28 cellular contexts compared by ENCODE assay signal in genomic region chr17:81802856-81803643, GRCh38. TPM values are rescaled to one million over a fixed set of nuclear protein-coding genes. Genes with fewer than 3 reads are reported as not detected.
A peak's percentile ranks its signal among the peaks of the same experiment; 100 is the strongest.
DNase-seq lines count a peak whose midpoint lies in the region; ATAC-seq, FAIRE-seq and TF ChIP-seq lines count a peak whose summit lies in the region.
"Had no signal": no experiment of that assay in that cellular context is flagged by ENCODE, and none has a peak within 500 bp of the region (broad histone marks: within the 10 kb centered on the region; RNA-seq: fewer than 3 reads in every experiment).

No MANE protein-coding gene starts in this region.

- no peaks in the 10 kb centered on the region for H3K9me3 ChIP-seq in RWPE2 (ENCODE audit: severe bottlenecking)
- H3K9me3 ChIP-seq in HepG2 (ENCODE audit: low read length) = no peaks in the 10 kb centered on the region
- H3K9me3 ChIP-seq in suprapubic skin = no peaks in the 10 kb centered on the region
- H3K9me3 ChIP-seq: testis had no signal

- H3K79me2 ChIP-seq in HepG2 (ENCODE audit: insufficient read depth, low read length) = no peaks in the 10 kb centered on the region

- no peaks in the 10 kb centered on the region for H3K4me1 ChIP-seq in RWPE2 (ENCODE audit: insufficient read depth, poor library complexity, severe bottlenecking)
- peaks cover 38% of the 10 kb centered on the region for H3K4me1 ChIP-seq in HepG2 (ENCODE audit: insufficient read depth, low read length)
- H3K4me1 ChIP-seq in suprapubic skin = peaks cover 21% of the 10 kb centered on the region
- H3K4me1 ChIP-seq: testis had no signal

- TF ChIP-seq RAD21 in HepG2 (CRISPR knock-in tag; IDR thresholded peaks at IDR 0.05) = no peak

- in situ Hi-C loops in HepG2 (cut with HindIII; ENCODE audit: extremely low pct_ligation_motif_present, low pct_unique_long_range_greater_than_20kb) = no loop called here

- TF ChIP-seq CTCF in RWPE2 (IDR thresholded peaks at IDR 0.05; ENCODE audit: poor library complexity, severe bottlenecking) = no peak
- TF ChIP-seq CTCF in HepG2 (CRISPR knock-in tag; IDR thresholded peaks at IDR 0.05) = no peak
- TF ChIP-seq CTCF in type B pancreatic cell (conservative IDR thresholded peaks at IDR 0.05) = no peak
- TF ChIP-seq CTCF in suprapubic skin (IDR thresholded peaks at IDR 0.05) = no peak

- no peak overlapping the region for H3K9ac ChIP-seq in HepG2 (ENCODE audit: insufficient read depth, low read depth, low read length)

- no peak for TF ChIP-seq POLR2A in HepG2 (IDR thresholded peaks at IDR 0.05; ENCODE audit: insufficient read depth in 1 of 2, low read depth in 2 of 2, low read length in 2 of 2)
- no peak for TF ChIP-seq POLR2A in suprapubic skin (IDR thresholded peaks at IDR 0.05)

- 44% methylated on average over 26 of the region's 26 CpGs for WGBS in HepG2 (ENCODE audit: low lambda C conversion rate)
- 29% methylated on average over 26 of the region's 26 CpGs for WGBS in suprapubic skin

- no peak for ATAC-seq in RWPE2 (ENCODE audit: low read depth)
- ATAC-seq in HepG2 = no peak
- ATAC-seq: activated naive CD8-positive, alpha-beta T cell treated with anti-CD3 and anti-CD28 coated beads, Interleukin-2, amount 50 U/mL, for 24 hours; activated T-helper 17 cell treated with anti-CD3 and anti-CD28 coated beads, Interleukin-2, amount 50 U/mL, for 72 hours had no signal

- H3K27ac ChIP-seq in RWPE2 (ENCODE audit: poor library complexity, severe bottlenecking) (no peak overlapping the region), HepG2 (ENCODE audit: extremely low read length, insufficient read depth, low read length) (no peak overlapping the region), suprapubic skin (no peak overlapping the region)
- H3K27ac ChIP-seq: 22Rv1, dorsolateral prefrontal cortex, SK-N-MC, testis had no signal

- no TSS peak for BruUV-seq in HepG2 (replicated peaks; lab: Mats Ljungman, UMichigan)

- peaks cover 32% of the 10 kb centered on the region for H3K27me3 Mint-ChIP-seq in T-helper 2 cell treated with Interferon-gamma antibody and Interleukin-4, amounts not matched to agents 5 μg/mL and 100 μg/mL, for 36 hours (ENCODE audit: low read depth)
- H3K27me3 Mint-ChIP-seq in type B pancreatic cell = peaks cover 64% of the 10 kb centered on the region

- TF ChIP-seq EP300 in HepG2 (IDR thresholded peaks at IDR 0.05; ENCODE audit: low read depth in 2 of 2, low read length in 2 of 2) (no peak), HepG2 (CRISPR knock-in tag; IDR thresholded peaks at IDR 0.05; ENCODE audit: borderline replicate concordance) (no peak), suprapubic skin (IDR thresholded peaks at IDR 0.05) (no peak)

- no peak overlapping the region for H2AFZ ChIP-seq in HepG2 (ENCODE audit: low read length)

- H3K36me3 Mint-ChIP-seq in T-helper 2 cell treated with Interferon-gamma antibody and Interleukin-4, amounts not matched to agents 5 μg/mL and 100 μg/mL, for 36 hours (ENCODE audit: low read depth) = no peaks in the 10 kb centered on the region
- no peaks in the 10 kb centered on the region for H3K36me3 Mint-ChIP-seq in type B pancreatic cell

- POLR2A ChIA-PET in HepG2 (lab: Yijun Ruan, JAX) = interaction anchor here (1.4 kb wide), 1 partner anchor 12 kb away, joined by 4 read pairs; no protein-coding TSS in a partner anchor

- H3K4me3 Mint-ChIP-seq in T-helper 2 cell treated with Interferon-gamma antibody and Interleukin-4, amounts not matched to agents 5 μg/mL and 100 μg/mL, for 36 hours = no peak overlapping the region
- H3K4me3 Mint-ChIP-seq in type B pancreatic cell = peak overlapping the region; percentile 69
- H3K4me3 Mint-ChIP-seq: activated naive CD8-positive, alpha-beta T cell treated with anti-CD3 and anti-CD28 coated beads, Interleukin-2, amount 50 U/mL, for 24 hours; activated T-helper 17 cell treated with anti-CD3 and anti-CD28 coated beads, Interleukin-2, amount 50 U/mL, for 72 hours had no signal

- no peak for DNase-seq in T-helper 2 cell treated with Interferon-gamma antibody and Interleukin-4, amounts not matched to agents 5 μg/mL and 100 μg/mL, for 36 hours (ENCODE audit: low spot score)
- no peak for DNase-seq in T-helper 2 cell
- peak; percentile 61 for DNase-seq in RWPE2 (ENCODE audit: low spot score)
- DNase-seq in HepG2 (ENCODE audit: low spot score) = no peak
- no peak for DNase-seq in type B pancreatic cell (ENCODE audit: extremely low spot score, unreplicated experiment)
- DNase-seq in NCI-H748 (lab: John Stamatoyannopoulos, UW; ENCODE audit: unreplicated experiment) = no peak
- no peak for DNase-seq in CD1c-positive myeloid dendritic cell (ENCODE audit: extremely low spot score)
- no peak for DNase-seq in suprapubic skin (ENCODE audit: low spot score in 2 of 2)
- DNase-seq: activated CD8-positive, alpha-beta memory T cell treated with anti-CD3 and anti-CD28 coated beads, Interleukin-2, amount 50 U/mL, for 4 hours; activated naive CD8-positive, alpha-beta T cell treated with anti-CD3 and anti-CD28 coated beads, Interleukin-2, amount 50 U/mL, for 24 hours; dorsolateral prefrontal cortex; GF-D8; mammary epithelial cell; NCI-H1092; NCI-H187 treated with DMSO at 0.1 percent for 48 hours; NCI-H526 treated with DMSO at 0.1 percent for 48 hours; retina; stimulated activated CD4-positive, alpha-beta T cell treated with anti-CD3 and anti-CD28 coated beads, Interleukin-2, amount 100 ng/mL, for 48 hours; stimulated activated naive CD4-positive, alpha-beta T cell; testis had no signal

- H3K9me3 Mint-ChIP-seq in T-helper 2 cell treated with Interferon-gamma antibody and Interleukin-4, amounts not matched to agents 5 μg/mL and 100 μg/mL, for 36 hours = no peaks in the 10 kb centered on the region
- H3K9me3 Mint-ChIP-seq in type B pancreatic cell = no peaks in the 10 kb centered on the region
- H3K9me3 Mint-ChIP-seq: activated naive CD8-positive, alpha-beta T cell treated with anti-CD3 and anti-CD28 coated beads, Interleukin-2, amount 50 U/mL, for 24 hours; activated T-helper 17 cell treated with anti-CD3 and anti-CD28 coated beads, Interleukin-2, amount 50 U/mL, for 72 hours had no signal

- H3K27ac Mint-ChIP-seq in T-helper 2 cell treated with Interferon-gamma antibody and Interleukin-4, amounts not matched to agents 5 μg/mL and 100 μg/mL, for 36 hours = peak overlapping the region; percentile 39
- H3K27ac Mint-ChIP-seq in type B pancreatic cell = no peak overlapping the region
- H3K27ac Mint-ChIP-seq: activated naive CD8-positive, alpha-beta T cell treated with anti-CD3 and anti-CD28 coated beads, Interleukin-2, amount 50 U/mL, for 24 hours; activated T-helper 17 cell treated with anti-CD3 and anti-CD28 coated beads, Interleukin-2, amount 50 U/mL, for 72 hours had no signal

- H3K27me3 ChIP-seq in RWPE2 (ENCODE audit: insufficient read depth, poor library complexity, severe bottlenecking) (peaks cover 64% of the 10 kb centered on the region), HepG2 (ENCODE audit: control insufficient read depth in 1 of 2, insufficient read depth in 2 of 2, low read length in 2 of 2) (peaks cover 22 to 82% of the 10 kb centered on the region in 2 experiments), suprapubic skin (peaks cover 85% of the 10 kb centered on the region)
- H3K27me3 ChIP-seq: testis had no signal

- CTCF ChIA-PET in HepG2 (lab: Yijun Ruan, JAX; ENCODE audit: low intra/inter-chr PET ratio, low total read pairs) = no interaction called here

- no peaks in the 10 kb centered on the region for H4K20me1 ChIP-seq in HepG2 (ENCODE audit: insufficient read depth, low read length)

- no peak overlapping the region for H3K4me3 ChIP-seq in RWPE2 (ENCODE audit: severe bottlenecking)
- no peak overlapping the region for H3K4me3 ChIP-seq in HepG2 (replicated peaks in 1 of 3; ENCODE audit: insufficient read depth in 1 of 3, low read depth in 2 of 3, low read length in 3 of 3)
- no peak overlapping the region for H3K4me3 ChIP-seq in suprapubic skin

- intact Hi-C loops in HepG2 (cut with micrococcal nuclease; ENCODE audit: unreplicated experiment) = no loop called here

- FAIRE-seq in HepG2 (lab: Jason Lieb, UNC) = no peak
- FAIRE-seq: GM18507, H54 had no signal

- H3K4me2 ChIP-seq in HepG2 (ENCODE audit: low read depth, low read length) = no peak overlapping the region

- H3K36me3 ChIP-seq in RWPE2 (ENCODE audit: low read depth) = no peaks in the 10 kb centered on the region
- H3K36me3 ChIP-seq in HepG2 (replicated peaks in 1 of 2; ENCODE audit: control insufficient read depth in 1 of 2, insufficient read depth in 2 of 2, low read length in 2 of 2) = no peaks in the 10 kb centered on the region
- H3K36me3 ChIP-seq in suprapubic skin = no peaks in the 10 kb centered on the region

- H3K4me1 Mint-ChIP-seq in T-helper 2 cell treated with Interferon-gamma antibody and Interleukin-4, amounts not matched to agents 5 μg/mL and 100 μg/mL, for 36 hours (ENCODE audit: low read depth) = no peaks in the 10 kb centered on the region
- no peaks in the 10 kb centered on the region for H3K4me1 Mint-ChIP-seq in type B pancreatic cell (ENCODE audit: unreplicated experiment)
- H3K4me1 Mint-ChIP-seq: activated T-helper 17 cell treated with anti-CD3 and anti-CD28 coated beads, Interleukin-2, amount 50 U/mL, for 72 hours had no signal

RNA-seq across cellular contexts. Expression of gene GCGR, which starts 0.9 kb away (rescaled TPM):
- total RNA-seq in HepG2 (2016; rRNA removed; fragmentation: Illumina TruSeq; extraction: Trizol) = 0.13 TPM in 1 of 2 replicates, not detected in the other
- not detected in 2 replicates for total RNA-seq in HepG2 (2016; cell fraction: cytosol; rRNA removed; fragmentation: Illumina TruSeq; extraction: Trizol; ENCODE audit: low read depth)
- 0.15 TPM in 1 of 2 replicates, not detected in the other for total RNA-seq in HepG2 (2016; cell fraction: insoluble cytoplasmic fraction; rRNA removed; fragmentation: Illumina TruSeq; extraction: Trizol)
- total RNA-seq in HepG2 (2016; cell fraction: membrane; rRNA removed; fragmentation: Illumina TruSeq; extraction: Trizol) = not detected in 2 replicates
- 0.31 TPM in 1 of 2 replicates, not detected in the other for total RNA-seq in HepG2 (2016; cell fraction: nucleus; rRNA removed; fragmentation: Illumina TruSeq; extraction: Trizol)
- polyA plus RNA-seq in HepG2 (2011; rRNA removed) = 0.04 and 0.27 TPM in 2 replicates
- 0.10 and 0.12 TPM in 2 replicates for polyA plus RNA-seq in HepG2 (2011; cell fraction: cytosol; rRNA removed)
- polyA plus RNA-seq in HepG2 (2011; cell fraction: nucleus; rRNA removed) = 4.7 and 5.5 TPM in 2 replicates
- polyA plus RNA-seq in HepG2 (2012) = 0.07 and 0.27 TPM in 2 replicates
- not detected in 2 replicates for polyA plus RNA-seq in HepG2 (2016; cell fraction: cytosol; fragmentation: Illumina TruSeq; extraction: Trizol; ENCODE audit: low read depth)
- polyA plus RNA-seq in HepG2 (2016; cell fraction: insoluble cytoplasmic fraction; fragmentation: Illumina TruSeq; extraction: Trizol; ENCODE audit: low read depth) = not detected in 2 replicates
- not detected in 2 replicates for polyA plus RNA-seq in HepG2 (2016; cell fraction: membrane; fragmentation: Illumina TruSeq; extraction: Trizol; ENCODE audit: low read depth)
- 0.31 and 0.60 TPM in 2 replicates for polyA plus RNA-seq in HepG2 (2016; cell fraction: nucleus; fragmentation: Illumina TruSeq; extraction: Trizol; ENCODE audit: insufficient read depth, low read depth)
- 0.14 and 0.26 TPM in 2 replicates for polyA minus RNA-seq in HepG2 (2011; rRNA and poly(A)+ RNA removed; ENCODE audit: low replicate concordance)
- polyA minus RNA-seq in HepG2 (2011; cell fraction: cytosol; rRNA and poly(A)+ RNA removed) = not detected in 2 replicates
- 0.52 and 0.87 TPM in 2 replicates for polyA minus RNA-seq in HepG2 (2011; cell fraction: nucleus; rRNA and poly(A)+ RNA removed)
- 1.2 and 1.7 TPM in 2 replicates for total RNA-seq in type B pancreatic cell (ENCODE audit: low replicate concordance)
- 1 to 10 TPM in 2 of 4 donors, under 1 TPM in 2; 0.52 to 3.8 (median 1.3) TPM for total RNA-seq in suprapubic skin
- total RNA-seq: mammary epithelial cell, omental fat pad, RPMI7951 had no signal
- polyA plus RNA-seq: mammary epithelial cell had no signal

RNA-seq across cellular contexts. Expression of gene MCRIP1, which starts 30.0 kb away (rescaled TPM):
- total RNA-seq in HepG2 (2016; rRNA removed; fragmentation: Illumina TruSeq; extraction: Trizol) (76.1 and 84.9 TPM in 2 replicates), type B pancreatic cell (ENCODE audit: low replicate concordance) (54.2 and 101 TPM in 2 replicates), suprapubic skin (10 to 100 TPM; 20.3 to 29.3 (median 27.4) TPM)
- total RNA-seq in HepG2 (2016; cell fraction: cytosol; rRNA removed; fragmentation: Illumina TruSeq; extraction: Trizol; ENCODE audit: low read depth) = 74.8 and 93.7 TPM in 2 replicates
- total RNA-seq in HepG2 (2016; cell fraction: insoluble cytoplasmic fraction; rRNA removed; fragmentation: Illumina TruSeq; extraction: Trizol) = 73.6 and 90.1 TPM in 2 replicates
- 97.9 and 116 TPM in 2 replicates for total RNA-seq in HepG2 (2016; cell fraction: membrane; rRNA removed; fragmentation: Illumina TruSeq; extraction: Trizol)
- total RNA-seq in HepG2 (2016; cell fraction: nucleus; rRNA removed; fragmentation: Illumina TruSeq; extraction: Trizol) = 29.3 and 32.8 TPM in 2 replicates
- polyA plus RNA-seq in HepG2 (2011; rRNA removed) = 79.7 and 113 TPM in 2 replicates
- 95.7 and 150 TPM in 2 replicates for polyA plus RNA-seq in HepG2 (2011; cell fraction: cytosol; rRNA removed)
- 122 and 140 TPM in 2 replicates for polyA plus RNA-seq in HepG2 (2011; cell fraction: nucleus; rRNA removed)
- 44.7 and 56.7 TPM in 2 replicates for polyA plus RNA-seq in HepG2 (2012)
- polyA plus RNA-seq in HepG2 (2016; cell fraction: cytosol; fragmentation: Illumina TruSeq; extraction: Trizol; ENCODE audit: low read depth) = 77.4 and 92.8 TPM in 2 replicates
- 75.3 and 82.0 TPM in 2 replicates for polyA plus RNA-seq in HepG2 (2016; cell fraction: insoluble cytoplasmic fraction; fragmentation: Illumina TruSeq; extraction: Trizol; ENCODE audit: low read depth)
- 86.8 and 108 TPM in 2 replicates for polyA plus RNA-seq in HepG2 (2016; cell fraction: membrane; fragmentation: Illumina TruSeq; extraction: Trizol; ENCODE audit: low read depth)
- 63.7 and 68.1 TPM in 2 replicates for polyA plus RNA-seq in HepG2 (2016; cell fraction: nucleus; fragmentation: Illumina TruSeq; extraction: Trizol; ENCODE audit: insufficient read depth, low read depth)
- polyA minus RNA-seq in HepG2 (2011; rRNA and poly(A)+ RNA removed; ENCODE audit: low replicate concordance) = 1.6 and 50.7 TPM in 2 replicates
- polyA minus RNA-seq in HepG2 (2011; cell fraction: cytosol; rRNA and poly(A)+ RNA removed) = 39.9 and 44.0 TPM in 2 replicates
- 12.4 and 13.7 TPM in 2 replicates for polyA minus RNA-seq in HepG2 (2011; cell fraction: nucleus; rRNA and poly(A)+ RNA removed)

RNA-seq across cellular contexts. Expression of gene PPP1R27, which starts 31.8 kb away (rescaled TPM):
- total RNA-seq in HepG2 (2016; rRNA removed; fragmentation: Illumina TruSeq; extraction: Trizol) (0.69 and 1.00 TPM in 2 replicates), type B pancreatic cell (ENCODE audit: low replicate concordance) (not detected in 2 replicates), suprapubic skin (1 to 10 TPM in 1 of 4 donors, not detected in 3; 1.3 TPM)
- total RNA-seq in HepG2 (2016; cell fraction: cytosol; rRNA removed; fragmentation: Illumina TruSeq; extraction: Trizol; ENCODE audit: low read depth) = 0.71 and 2.3 TPM in 2 replicates
- 1.3 TPM in 1 of 2 replicates, not detected in the other for total RNA-seq in HepG2 (2016; cell fraction: insoluble cytoplasmic fraction; rRNA removed; fragmentation: Illumina TruSeq; extraction: Trizol)
- total RNA-seq in HepG2 (2016; cell fraction: membrane; rRNA removed; fragmentation: Illumina TruSeq; extraction: Trizol) = 1.00 and 1.2 TPM in 2 replicates
- 0.91 and 1.8 TPM in 2 replicates for total RNA-seq in HepG2 (2016; cell fraction: nucleus; rRNA removed; fragmentation: Illumina TruSeq; extraction: Trizol)
- 0.17 and 0.33 TPM in 2 replicates for polyA plus RNA-seq in HepG2 (2011; rRNA removed)
- 0.55 and 1.1 TPM in 2 replicates for polyA plus RNA-seq in HepG2 (2011; cell fraction: cytosol; rRNA removed)
- 1.6 and 2.8 TPM in 2 replicates for polyA plus RNA-seq in HepG2 (2011; cell fraction: nucleus; rRNA removed)
- polyA plus RNA-seq in HepG2 (2012) = 0.34 and 0.52 TPM in 2 replicates
- polyA plus RNA-seq in HepG2 (2016; cell fraction: cytosol; fragmentation: Illumina TruSeq; extraction: Trizol; ENCODE audit: low read depth) = 0.57 and 1.0 TPM in 2 replicates
- 1.7 TPM in 1 of 2 replicates, not detected in the other for polyA plus RNA-seq in HepG2 (2016; cell fraction: insoluble cytoplasmic fraction; fragmentation: Illumina TruSeq; extraction: Trizol; ENCODE audit: low read depth)
- 0.56 TPM in 1 of 2 replicates, not detected in the other for polyA plus RNA-seq in HepG2 (2016; cell fraction: membrane; fragmentation: Illumina TruSeq; extraction: Trizol; ENCODE audit: low read depth)
- polyA plus RNA-seq in HepG2 (2016; cell fraction: nucleus; fragmentation: Illumina TruSeq; extraction: Trizol; ENCODE audit: insufficient read depth, low read depth) = 2.1 TPM in 1 of 2 replicates, not detected in the other
- 0.09 and 0.88 TPM in 2 replicates for polyA minus RNA-seq in HepG2 (2011; rRNA and poly(A)+ RNA removed; ENCODE audit: low replicate concordance)
- polyA minus RNA-seq in HepG2 (2011; cell fraction: cytosol; rRNA and poly(A)+ RNA removed) = not detected in 2 replicates
- 1.9 TPM in 1 of 2 replicates, not detected in the other for polyA minus RNA-seq in HepG2 (2011; cell fraction: nucleus; rRNA and poly(A)+ RNA removed)
- total RNA-seq: activated T-helper 17 cell treated with anti-CD3 and anti-CD28 coated beads, Interleukin-2, amount 50 U/mL, for 72 hours; RPMI7951; T-helper 2 cell treated with Interferon-gamma antibody and Interleukin-4, amounts not matched to agents 100 ng/mL and 5 ng/mL, for 36 hours had no signal

RNA-seq across cellular contexts. Expression of gene P4HB, which starts 57.3 kb away (rescaled TPM):
- total RNA-seq in HepG2 (2016; rRNA removed; fragmentation: Illumina TruSeq; extraction: Trizol) (337 and 782 TPM in 2 replicates), type B pancreatic cell (ENCODE audit: low replicate concordance) (555 and 815 TPM in 2 replicates), suprapubic skin (1,000 to 10,000 TPM in 1 of 4 donors, 100 to 1,000 TPM in 3; 521 to 1,041 (median 898) TPM)
- total RNA-seq in HepG2 (2016; cell fraction: cytosol; rRNA removed; fragmentation: Illumina TruSeq; extraction: Trizol; ENCODE audit: low read depth) = 162 and 167 TPM in 2 replicates
- 282 and 813 TPM in 2 replicates for total RNA-seq in HepG2 (2016; cell fraction: insoluble cytoplasmic fraction; rRNA removed; fragmentation: Illumina TruSeq; extraction: Trizol)
- 299 and 300 TPM in 2 replicates for total RNA-seq in HepG2 (2016; cell fraction: membrane; rRNA removed; fragmentation: Illumina TruSeq; extraction: Trizol)
- total RNA-seq in HepG2 (2016; cell fraction: nucleus; rRNA removed; fragmentation: Illumina TruSeq; extraction: Trizol) = 801 and 884 TPM in 2 replicates
- polyA plus RNA-seq in HepG2 (2011; rRNA removed) = 181 and 185 TPM in 2 replicates
- polyA plus RNA-seq in HepG2 (2011; cell fraction: cytosol; rRNA removed) = 150 and 176 TPM in 2 replicates
- 517 and 557 TPM in 2 replicates for polyA plus RNA-seq in HepG2 (2011; cell fraction: nucleus; rRNA removed)
- polyA plus RNA-seq in HepG2 (2012) = 1,462 and 1,524 TPM in 2 replicates
- polyA plus RNA-seq in HepG2 (2016; cell fraction: cytosol; fragmentation: Illumina TruSeq; extraction: Trizol; ENCODE audit: low read depth) = 236 TPM in 2 replicates
- 494 and 566 TPM in 2 replicates for polyA plus RNA-seq in HepG2 (2016; cell fraction: insoluble cytoplasmic fraction; fragmentation: Illumina TruSeq; extraction: Trizol; ENCODE audit: low read depth)
- polyA plus RNA-seq in HepG2 (2016; cell fraction: membrane; fragmentation: Illumina TruSeq; extraction: Trizol; ENCODE audit: low read depth) = 378 and 399 TPM in 2 replicates
- polyA plus RNA-seq in HepG2 (2016; cell fraction: nucleus; fragmentation: Illumina TruSeq; extraction: Trizol; ENCODE audit: insufficient read depth, low read depth) = 2,290 and 2,428 TPM in 2 replicates
- polyA minus RNA-seq in HepG2 (2011; rRNA and poly(A)+ RNA removed; ENCODE audit: low replicate concordance) = 90.8 and 213 TPM in 2 replicates
- polyA minus RNA-seq in HepG2 (2011; cell fraction: cytosol; rRNA and poly(A)+ RNA removed) = 303 and 378 TPM in 2 replicates
- 250 and 278 TPM in 2 replicates for polyA minus RNA-seq in HepG2 (2011; cell fraction: nucleus; rRNA and poly(A)+ RNA removed)
